25 cellular contexts compared by ENCODE assay signal in the genomic region with DNA sequence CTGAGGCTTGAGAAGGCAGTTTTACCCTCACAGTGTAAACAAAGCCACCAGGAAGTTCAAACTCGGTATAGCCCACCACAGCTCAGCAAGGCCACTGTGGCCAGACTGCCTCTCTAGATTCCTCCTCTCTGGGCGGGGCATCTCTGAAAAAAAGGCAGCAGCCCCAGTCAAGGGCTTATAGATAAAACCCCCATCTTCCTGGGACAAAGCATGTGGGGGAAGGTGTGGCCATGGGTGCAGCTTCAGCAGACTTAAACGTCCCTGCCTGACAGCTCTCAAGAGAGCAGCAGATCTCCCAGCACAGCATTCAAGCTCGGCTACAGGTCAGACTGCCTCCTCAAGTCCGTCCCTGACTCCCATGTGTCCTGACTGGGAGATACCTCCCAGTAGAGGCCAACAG.
"Had no signal": no experiment of that assay in that cellular context is flagged by ENCODE, and none has a peak within 500 bp of the region (broad histone marks: within the 10 kb centered on the region; RNA-seq: fewer than 3 reads in every experiment).

No MANE protein-coding gene starts in this region.

- ATAC-seq: esophagus mucosa; foreskin keratinocyte; gastroesophageal sphincter; heart left ventricle; left lobe of liver; naive thymus-derived CD4-positive, alpha-beta T cell; sciatic nerve; stimulated activated effector memory CD8-positive, alpha-beta T cell treated with anti-CD3 and anti-CD28 coated beads, Interleukin-12 subunit alpha, Interleukin-12 subunit beta, amount 100 ng/mL, for 72 hours had no signal

- H3K4me1 ChIP-seq: foreskin keratinocyte had no signal

- H3K27me3 ChIP-seq: dorsolateral prefrontal cortex, gastroesophageal sphincter, heart left ventricle, hepatocyte, ovary, stomach, thyroid gland had no signal

- FAIRE-seq: colon, kidney had no signal

- H3K4me3 ChIP-seq: dorsolateral prefrontal cortex, gastroesophageal sphincter, heart left ventricle, hepatocyte, lung, ovary, stomach, thyroid gland had no signal

- H3K36me3 ChIP-seq: gastroesophageal sphincter, heart left ventricle, ovary, stomach, thyroid gland had no signal

- H2AFZ ChIP-seq: hepatocyte had no signal

- H3K4me2 ChIP-seq: hepatocyte had no signal

- H3K27ac ChIP-seq: dorsolateral prefrontal cortex, foreskin keratinocyte, heart left ventricle, hepatocyte, ovary, stomach, thyroid gland had no signal

- H3K9me3 ChIP-seq: gastroesophageal sphincter, ovary, stomach, thyroid gland had no signal

- DNase-seq: dorsolateral prefrontal cortex; effector CD4-positive, alpha-beta T cell; foreskin keratinocyte; heart left ventricle; kidney; mesendoderm; midbrain; naive thymus-derived CD4-positive, alpha-beta T cell; occipital lobe; ovary; retina; stimulated activated CD4-positive, alpha-beta T cell treated with anti-CD3 and anti-CD28 coated beads, Interleukin-2, amount 100 ng/mL, for 24 hours; stimulated activated CD4-positive, alpha-beta T cell treated with anti-CD3 and anti-CD28 coated beads, Interleukin-4, amount 100 ng/mL, for 24 hours; stimulated activated naive CD4-positive, alpha-beta T cell treated with Interleukin-2 at 50 U/mL for 16 hours; stomach; thyroid gland; trophoblast cell had no signal
